In the genomic region with DNA sequence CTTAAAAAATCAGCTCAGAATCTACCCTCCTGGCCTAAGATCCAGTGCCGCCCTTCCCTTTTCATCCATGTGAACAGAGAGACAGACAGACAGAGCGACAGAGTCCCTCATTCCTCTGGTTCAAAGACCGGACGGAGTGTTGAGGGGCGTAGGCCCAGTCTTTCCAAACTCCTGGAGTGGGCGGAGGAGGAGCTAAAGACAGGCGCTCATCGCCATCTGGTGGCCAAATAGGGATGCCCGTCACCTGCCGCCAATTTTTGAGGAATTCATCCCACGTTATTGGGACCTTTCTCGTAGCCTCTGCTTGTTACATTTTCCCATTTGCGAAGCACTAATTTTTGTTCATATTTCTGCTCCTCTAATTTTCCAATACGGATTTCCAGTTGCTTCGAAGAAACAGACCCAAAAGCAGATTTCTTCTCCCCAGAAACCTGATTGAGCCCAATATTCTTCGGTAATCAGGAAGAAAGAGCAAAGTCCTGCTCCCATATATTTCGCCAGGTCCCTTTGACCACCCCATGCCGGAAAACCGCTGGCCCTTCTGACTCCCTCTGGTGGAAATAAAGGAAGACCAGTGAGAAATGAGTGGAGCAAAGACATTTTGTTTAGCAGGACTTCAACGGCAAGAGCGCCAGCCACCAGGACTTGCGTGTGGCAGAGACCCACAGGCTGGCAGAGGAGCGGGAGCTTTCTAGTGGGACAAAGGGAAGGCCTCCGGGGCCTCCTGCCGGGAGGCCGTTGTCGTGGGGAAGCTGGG, we compare ENCODE assay signal across 8 cellular contexts.
DNase-seq lines count a peak whose midpoint lies in the region; ATAC-seq and TF ChIP-seq lines count a peak whose summit lies in the region.

No MANE protein-coding gene starts in this region.

- peaks cover 7% of the 10 kb centered on the region for H3K9me3 ChIP-seq in adipocyte (ENCODE audit: control insufficient read depth, low read length)
- peaks cover 0 to 9% (median 0%) of the 10 kb centered on the region in 11 donors for H3K9me3 ChIP-seq in heart right ventricle
- no peaks in the 10 kb centered on the region for H3K9me3 ChIP-seq in vagina

- peak overlapping the region; percentile 72 for H3K9ac ChIP-seq in adipocyte (ENCODE audit: low read length)

- H3K27me3 ChIP-seq in adipocyte (replicated peaks; ENCODE audit: control insufficient read depth, insufficient read depth, low read length) (no peaks in the 10 kb centered on the region), heart right ventricle (no peaks in the 10 kb centered on the region), vagina (no peaks in the 10 kb centered on the region)

- H3K27ac ChIP-seq in heart right ventricle (no peak overlapping the region), vagina (no peak overlapping the region)

- no peak overlapping the region for H3K27ac Mint-ChIP-seq in progenitor cell of endocrine pancreas

- H3K9me3 Mint-ChIP-seq in progenitor cell of endocrine pancreas (ENCODE audit: low read depth): peaks cover 5% of the 10 kb centered on the region

- ATAC-seq in GM21723 (IDR thresholded peaks at IDR 0.05; ENCODE audit: unreplicated experiment) (peak; percentile 45), heart right ventricle (peak; percentile 77 to 90 (median 86))

- H3K4me1 ChIP-seq in adipocyte (ENCODE audit: control insufficient read depth, insufficient read depth, low read length) (peaks cover 6% of the 10 kb centered on the region), heart right ventricle (peaks cover 2 to 28% (median 17%) of the 10 kb centered on the region in 9 donors), vagina (peaks cover 27% of the 10 kb centered on the region)

- H3K4me3 ChIP-seq in adipocyte (ENCODE audit: low read length) (no peak overlapping the region), heart right ventricle (peak overlapping the region in 3 of 10 donors; percentile 3 to 53 (median 4)), vagina (no peak overlapping the region)

- intact Hi-C loops in heart right ventricle (cut with DNase I) (loop anchor here (1.0 to 10.0 kb wide), 11 partner anchors 88 to 655 kb away; partner anchors contain the start of gene LRRK1 (in 5 of the 10)), vagina (cut with DNase I) (loop anchor here (1.0 to 5.0 kb wide), 2 partner anchors 88 to 380 kb away; partner anchors contain the start of gene LRRK1)

- TF ChIP-seq CTCF in heart right ventricle (IDR thresholded peaks at IDR 0.05) (peak; percentile 89 to 96 (median 94)), progenitor cell of endocrine pancreas (IDR thresholded peaks at IDR 0.05; ENCODE audit: unreplicated experiment) (peak; percentile 93), vagina (IDR thresholded peaks at IDR 0.05) (peak; percentile 81 to 92 (median 88))

- H3K36me3 Mint-ChIP-seq in progenitor cell of endocrine pancreas (ENCODE audit: insufficient read depth): no peaks in the 10 kb centered on the region

- peaks cover 5% of the 10 kb centered on the region for H3K27me3 Mint-ChIP-seq in progenitor cell of endocrine pancreas

- DNase-seq in COLO829 (ENCODE audit: low spot score) (peak; percentile 93), NCI-H1048 (lab: John Stamatoyannopoulos, UW) (peak; percentile 62), T follicular helper cell (ENCODE audit: low read depth) (peak; percentile 37), adipocyte (ENCODE audit: low read depth) (peak; percentile 95), heart right ventricle (peak; percentile 74 to 81), progenitor cell of endocrine pancreas (ENCODE audit: low spot score, unreplicated experiment) (peak; percentile 62), vagina (ENCODE audit: extremely low spot score in 2 of 2) (peak in 1 of 2 donors; percentile 90)

- 16 to 24% methylated on average over 27 of the region's 27 CpGs for WGBS in heart right ventricle, 2 donors

- peak overlapping the region; percentile 82 for H3K4me3 Mint-ChIP-seq in progenitor cell of endocrine pancreas (ENCODE audit: low read depth)

- H3K36me3 ChIP-seq in adipocyte (ENCODE audit: control insufficient read depth, insufficient read depth, low read length, severe bottlenecking) (peaks cover 14% of the 10 kb centered on the region), heart right ventricle (peaks cover 0 to 28% (median 0%) of the 10 kb centered on the region in 9 donors), vagina (peaks cover 0 to 2% of the 10 kb centered on the region in 2 donors)

- TF ChIP-seq POLR2A in vagina (IDR thresholded peaks at IDR 0.05): no peak

- H3K4me1 Mint-ChIP-seq in progenitor cell of endocrine pancreas (ENCODE audit: low read depth): peaks cover 8% of the 10 kb centered on the region
